Comparison of ENCODE assay signal across 8 cellular contexts in the genomic region with DNA sequence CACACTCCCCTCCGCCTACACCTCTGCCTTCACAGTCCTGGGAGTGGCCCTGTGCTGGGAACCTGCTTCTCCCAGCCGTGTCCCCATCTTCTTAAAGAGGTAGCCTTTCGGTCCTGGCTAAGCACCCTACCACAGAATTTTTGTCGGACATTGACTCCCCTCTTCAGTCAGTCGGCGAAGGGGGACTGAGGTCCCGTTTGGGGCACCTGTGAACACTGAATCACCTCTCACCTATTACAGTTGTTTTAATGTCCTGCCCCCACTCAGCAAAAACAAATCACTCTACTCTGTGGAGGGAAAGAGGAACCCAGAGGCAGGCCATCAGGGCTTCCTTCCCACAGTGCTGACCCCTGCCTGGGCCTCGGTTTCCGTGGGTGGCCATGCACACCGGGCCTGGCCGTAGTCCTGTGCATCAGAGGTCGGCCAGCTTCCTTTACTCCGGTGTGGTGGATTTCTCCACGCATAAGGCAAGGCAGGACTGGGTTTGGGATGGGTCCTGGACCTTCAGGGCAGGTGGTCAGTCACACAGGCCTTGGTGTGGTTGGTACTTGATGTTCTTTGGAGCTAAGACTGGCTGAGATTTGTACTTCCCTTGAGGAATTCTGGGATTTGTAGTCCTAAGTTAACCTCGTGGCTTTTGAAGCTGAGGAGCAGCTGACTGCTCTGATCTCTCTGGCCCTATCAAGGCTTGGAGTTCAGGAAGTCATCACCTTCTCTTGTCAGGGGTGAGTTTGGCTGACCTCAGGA. TPM values are rescaled to one million over a fixed set of nuclear protein-coding genes. Genes with fewer than 3 reads are reported as not detected.
A peak's percentile ranks its signal among the peaks of the same experiment; 100 is the strongest.
DNase-seq lines count a peak whose midpoint lies in the region; ATAC-seq and TF ChIP-seq lines count a peak whose summit lies in the region.

No MANE protein-coding gene starts in this region.

- no peaks in the 10 kb centered on the region for H3K9me3 Mint-ChIP-seq in activated naive CD8-positive, alpha-beta T cell treated with anti-CD3 and anti-CD28 coated beads, Interleukin-2, amount 10 ng/mL, durations not matched to agents 7 days and 5 days
- H3K9me3 Mint-ChIP-seq in glutamatergic neuron (ENCODE audit: unreplicated experiment), result peaks cover 20% of the 10 kb centered on the region

- no peak overlapping the region for H2AFZ ChIP-seq in osteoblast (ENCODE audit: low read length)

- peak overlapping the region; percentile 97 for H3K27ac ChIP-seq in osteoblast (ENCODE audit: low read depth, low read length)

- peak; percentile 13 for ATAC-seq in activated naive CD8-positive, alpha-beta T cell treated with anti-CD3 and anti-CD28 coated beads, Interleukin-2, amount 10 ng/mL, durations not matched to agents 7 days and 5 days (ENCODE audit: low read depth)

- H4K20me1 ChIP-seq in osteoblast (ENCODE audit: insufficient read depth, low read length), result peaks cover 34% of the 10 kb centered on the region

- TF ChIP-seq CTCF in glutamatergic neuron (IDR thresholded peaks at IDR 0.05; ENCODE audit: partially characterized antibody, unreplicated experiment) (no peak), osteoblast (IDR thresholded peaks at IDR 0.05; ENCODE audit: extremely low read depth, low read depth, low read length) (no peak)

- no peaks in the 10 kb centered on the region for H3K9me3 ChIP-seq in osteoblast (ENCODE audit: low read depth, low read length)

- H3K36me3 Mint-ChIP-seq in activated naive CD8-positive, alpha-beta T cell treated with anti-CD3 and anti-CD28 coated beads, Interleukin-2, amount 10 ng/mL, durations not matched to agents 7 days and 5 days, result peaks cover 13% of the 10 kb centered on the region
- H3K36me3 Mint-ChIP-seq in glutamatergic neuron (ENCODE audit: unreplicated experiment), result no peaks in the 10 kb centered on the region

- H3K4me2 ChIP-seq in osteoblast (ENCODE audit: insufficient read depth, low read length), result peak overlapping the region; percentile 94

- POLR2A ChIA-PET in activated naive CD8-positive, alpha-beta T cell treated with anti-CD3 and anti-CD28 coated beads, Interleukin-2, amount 10 ng/mL, durations not matched to agents 7 days and 5 days (lab: Charles Lee), result interaction anchor here (1.3 kb wide), 1 partner anchor 22 kb away, joined by 3 read pairs; no protein-coding TSS in a partner anchor

- H3K36me3 ChIP-seq in osteoblast (ENCODE audit: insufficient read depth, low read length), result peaks cover 43% of the 10 kb centered on the region

- H3K4me3 Mint-ChIP-seq in activated naive CD8-positive, alpha-beta T cell treated with anti-CD3 and anti-CD28 coated beads, Interleukin-2, amount 10 ng/mL, durations not matched to agents 7 days and 5 days, result peak overlapping the region; percentile 84
- peak overlapping the region; percentile 94 for H3K4me3 Mint-ChIP-seq in glutamatergic neuron (ENCODE audit: unreplicated experiment)

- peak overlapping the region; percentile 86 for H3K27ac Mint-ChIP-seq in activated naive CD8-positive, alpha-beta T cell treated with anti-CD3 and anti-CD28 coated beads, Interleukin-2, amount 10 ng/mL, durations not matched to agents 7 days and 5 days
- H3K27ac Mint-ChIP-seq in glutamatergic neuron (ENCODE audit: unreplicated experiment), result peak overlapping the region; percentile 95

- peak; percentile 86 for DNase-seq in 8988T
- DNase-seq in G401 (ENCODE audit: low spot score), result peak; percentile 91
- peak; percentile 60 for DNase-seq in NCI-H1694 (lab: John Stamatoyannopoulos, UW)
- DNase-seq in activated naive CD8-positive, alpha-beta T cell treated with anti-CD3 and anti-CD28 coated beads, Interleukin-2, amount 10 ng/mL, durations not matched to agents 7 days and 5 days, result no peak
- no peak for DNase-seq in glutamatergic neuron
- DNase-seq in osteoblast (ENCODE audit: insufficient read length, low spot score, missing footprints), result peak; percentile 95
- no peak for DNase-seq in effector CD4-positive, alpha-beta T cell
- DNase-seq in NCI-H1092 treated with DMSO at 0.1 percent for 48 hours (lab: John Stamatoyannopoulos, UW), result no peak

- H3K4me3 ChIP-seq in osteoblast (ENCODE audit: insufficient read depth, low read length), result peak overlapping the region; percentile 77

- H3K4me1 ChIP-seq in osteoblast (ENCODE audit: insufficient read depth, low read length), result peaks cover 62% of the 10 kb centered on the region

- in situ Hi-C loops in G401 (cut with HindIII; ENCODE audit: low sequenced_read_pairs), result no loop called here

- H3K27me3 ChIP-seq in osteoblast (ENCODE audit: insufficient read depth, low read length), result no peaks in the 10 kb centered on the region

- H3K4me1 Mint-ChIP-seq in activated naive CD8-positive, alpha-beta T cell treated with anti-CD3 and anti-CD28 coated beads, Interleukin-2, amount 10 ng/mL, durations not matched to agents 7 days and 5 days, result peaks cover 47% of the 10 kb centered on the region
- H3K4me1 Mint-ChIP-seq in glutamatergic neuron (ENCODE audit: low read depth, unreplicated experiment), result peaks cover 28% of the 10 kb centered on the region

- peaks cover 65% of the 10 kb centered on the region for H3K79me2 ChIP-seq in osteoblast (ENCODE audit: insufficient read depth, low read length)

- H3K27me3 Mint-ChIP-seq in activated naive CD8-positive, alpha-beta T cell treated with anti-CD3 and anti-CD28 coated beads, Interleukin-2, amount 10 ng/mL, durations not matched to agents 7 days and 5 days, result no peaks in the 10 kb centered on the region
- peaks cover 16% of the 10 kb centered on the region for H3K27me3 Mint-ChIP-seq in glutamatergic neuron (ENCODE audit: unreplicated experiment)

RNA-seq across cellular contexts. Expression of gene FAM131A, which starts 0.7 kb away (rescaled TPM):
- total RNA-seq in G401 (2014; rRNA removed; shearing (Covaris generic)), result 20.7 and 31.2 TPM in 2 replicates
- total RNA-seq in activated naive CD8-positive, alpha-beta T cell treated with anti-CD3 and anti-CD28 coated beads, Interleukin-2, amount 10 ng/mL, durations not matched to agents 7 days and 5 days, result 1 to 10 TPM; 5.5 to 6.1 TPM
- total RNA-seq in glutamatergic neuron (ENCODE audit: unreplicated experiment) (51.4 TPM), osteoblast (9.8 and 10.6 TPM in 2 replicates)

RNA-seq across cellular contexts. Expression of gene EIF4G1, which starts 22.3 kb away (rescaled TPM):
- total RNA-seq in G401 (2014; rRNA removed; shearing (Covaris generic)), result 295 and 341 TPM in 2 replicates
- total RNA-seq in activated naive CD8-positive, alpha-beta T cell treated with anti-CD3 and anti-CD28 coated beads, Interleukin-2, amount 10 ng/mL, durations not matched to agents 7 days and 5 days, result 100 to 1,000 TPM; 253 to 258 TPM
- total RNA-seq in glutamatergic neuron (ENCODE audit: unreplicated experiment) (346 TPM), osteoblast (215 and 245 TPM in 2 replicates)

RNA-seq across cellular contexts. Expression of gene CLCN2, which starts 24.7 kb away (rescaled TPM):
- total RNA-seq in G401 (2014; rRNA removed; shearing (Covaris generic)), result 6.7 and 10.7 TPM in 2 replicates
- 1 to 10 TPM; 5.7 to 6.8 TPM for total RNA-seq in activated naive CD8-positive, alpha-beta T cell treated with anti-CD3 and anti-CD28 coated beads, Interleukin-2, amount 10 ng/mL, durations not matched to agents 7 days and 5 days
- total RNA-seq in glutamatergic neuron (ENCODE audit: unreplicated experiment) (17.8 TPM), osteoblast (3.2 and 4.3 TPM in 2 replicates)

RNA-seq across cellular contexts. Expression of gene POLR2H, which starts 24.9 kb away (rescaled TPM):
- total RNA-seq in G401 (2014; rRNA removed; shearing (Covaris generic)), result 136 and 144 TPM in 2 replicates
- 10 to 100 TPM; 86.5 to 88.2 TPM for total RNA-seq in activated naive CD8-positive, alpha-beta T cell treated with anti-CD3 and anti-CD28 coated beads, Interleukin-2, amount 10 ng/mL, durations not matched to agents 7 days and 5 days
- total RNA-seq in glutamatergic neuron (ENCODE audit: unreplicated experiment) (48.1 TPM), osteoblast (47.4 and 61.2 TPM in 2 replicates)

RNA-seq across cellular contexts. Expression of gene PSMD2, which starts 37.6 kb away (rescaled TPM):
- total RNA-seq in G401 (2014; rRNA removed; shearing (Covaris generic)), result 629 and 907 TPM in 2 replicates
- total RNA-seq in activated naive CD8-positive, alpha-beta T cell treated with anti-CD3 and anti-CD28 coated beads, Interleukin-2, amount 10 ng/mL, durations not matched to agents 7 days and 5 days, result 100 to 1,000 TPM; 171 to 172 TPM
- total RNA-seq in glutamatergic neuron (ENCODE audit: unreplicated experiment) (338 TPM), osteoblast (259 and 301 TPM in 2 replicates)

Comparison
In these comparisons a context has a peak if more than half of its experiments do, and no peak if none do; other contexts are left out.
1. DNase-seq: peak in 8988T (single experiment), G401 (single experiment), NCI-H1694 (single experiment) and osteoblast (single experiment); none in activated naive CD8-positive, alpha-beta T cell treated with anti-CD3 and anti-CD28 coated beads, Interleukin-2, amount 10 ng/mL, durations not matched to agents 7 days and 5 days (single experiment), glutamatergic neuron (single experiment), effector CD4-positive, alpha-beta T cell (single experiment) and NCI-H1092 treated with DMSO at 0.1 percent for 48 hours (single experiment).